In the genomic region with DNA sequence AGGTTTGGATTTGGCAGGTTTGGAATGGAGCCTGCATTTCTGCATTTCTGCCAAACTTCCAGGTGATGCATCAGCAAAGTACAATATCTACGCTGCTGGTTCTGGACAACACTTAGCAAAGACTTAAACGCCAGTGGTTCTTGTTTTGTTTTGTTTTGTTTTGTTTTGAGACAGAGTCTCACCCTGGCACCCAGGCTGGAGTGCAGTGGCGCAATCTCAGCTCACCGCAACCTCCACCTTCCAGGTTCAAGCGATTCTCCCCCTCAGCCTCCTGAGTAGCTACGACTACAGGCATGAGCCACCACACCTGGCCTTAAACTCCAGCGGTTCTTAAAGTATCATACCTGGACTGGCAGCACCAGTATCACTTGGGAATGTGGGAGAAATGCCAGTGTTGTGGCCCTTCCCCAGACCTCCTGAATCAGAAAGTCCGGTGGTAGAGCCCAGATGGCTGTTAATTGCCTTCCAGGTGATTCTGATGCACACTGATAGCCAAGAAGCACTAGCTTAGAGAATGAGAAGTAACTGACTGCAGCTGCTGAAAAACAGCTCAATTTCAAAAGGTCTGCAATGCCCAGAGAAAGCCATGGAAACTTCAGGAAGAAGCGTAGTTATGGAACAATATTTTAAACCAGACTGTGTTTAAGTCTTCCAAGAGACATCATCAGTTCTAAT, we compare ENCODE assay signal across 18 cellular contexts.
DNase-seq lines count a peak whose midpoint lies in the region; ATAC-seq and TF ChIP-seq lines count a peak whose summit lies in the region.
"Had no signal": no experiment of that assay in that cellular context is flagged by ENCODE, and none has a peak within 500 bp of the region (broad histone marks: within the 10 kb centered on the region; RNA-seq: fewer than 3 reads in every experiment).

No MANE protein-coding gene starts in this region.

- no peak for TF ChIP-seq CTCF in spleen (IDR thresholded peaks at IDR 0.05 in 8 of 11, conservative IDR thresholded peaks at IDR 0.05 in 3 of 11)

- H3K9me3 ChIP-seq in spleen: peaks cover 0 to 10% (median 7%) of the 10 kb centered on the region in 8 donors
- H3K9me3 ChIP-seq: Caco-2 had no signal

- H3K4me1 Mint-ChIP-seq in stimulated activated naive CD8-positive, alpha-beta T cell treated with anti-CD3 and anti-CD28 coated beads, Interleukin-15, Interleukin-2, amounts not matched to agents 100 ng/mL and 50 ng/mL, for 24 hours (ENCODE audit: low read depth): peaks cover 22% of the 10 kb centered on the region
- peaks cover 25% of the 10 kb centered on the region for H3K4me1 Mint-ChIP-seq in stimulated activated naive CD8-positive, alpha-beta T cell treated with anti-CD3 and anti-CD28 coated beads, Interleukin-15, amount 100 ng/mL, for 72 hours
- peaks cover 39 to 46% (median 40%) of the 10 kb centered on the region in 3 donors for H3K4me1 Mint-ChIP-seq in T-cell
- H3K4me1 Mint-ChIP-seq in naive thymus-derived CD8-positive, alpha-beta T cell: peaks cover 19 to 47% (median 39%) of the 10 kb centered on the region in 4 donors

- DNase-seq in stimulated activated naive CD8-positive, alpha-beta T cell treated with anti-CD3 and anti-CD28 coated beads, Interleukin-15, amount 100 ng/mL, for 72 hours: no peak
- DNase-seq in T-cell: no peak
- no peak for DNase-seq in naive thymus-derived CD8-positive, alpha-beta T cell
- DNase-seq in activated CD4-positive, CD25-positive, alpha-beta regulatory T cell treated with anti-CD3 and anti-CD28 coated beads, Interleukin-2, amount 50 U/mL, for 72 hours: no peak
- no peak for DNase-seq in spleen
- DNase-seq: Caco-2, KG1, NCI-H1048, NCI-H1694 treated with DMSO at 0.1 percent for 48 hours, NCI-H2107, NCI-H2227 treated with DMSO at 0.1 percent for 48 hours, NCI-H526, OCI-M1, SHP77 treated with DMSO at 0.1 percent for 48 hours had no signal

- H3K4me3 ChIP-seq in spleen: no peak overlapping the region

- WGBS in spleen, 5 donors: 87 to 97% (median 93%) methylated on average over 9 of the region's 9 CpGs

- H3K36me3 ChIP-seq in spleen: peaks cover 0 to 5% (median 0%) of the 10 kb centered on the region in 6 donors

- H3K27me3 Mint-ChIP-seq in stimulated activated naive CD8-positive, alpha-beta T cell treated with anti-CD3 and anti-CD28 coated beads, Interleukin-15, Interleukin-2, amounts not matched to agents 100 ng/mL and 50 ng/mL, for 24 hours: no peaks in the 10 kb centered on the region
- H3K27me3 Mint-ChIP-seq in stimulated activated naive CD8-positive, alpha-beta T cell treated with anti-CD3 and anti-CD28 coated beads, Interleukin-15, amount 100 ng/mL, for 72 hours: no peaks in the 10 kb centered on the region
- H3K27me3 Mint-ChIP-seq in T-cell: no peaks in the 10 kb centered on the region
- H3K27me3 Mint-ChIP-seq in naive thymus-derived CD8-positive, alpha-beta T cell: no peaks in the 10 kb centered on the region

- H3K4me1 ChIP-seq in spleen: peaks cover 0 to 22% (median 2%) of the 10 kb centered on the region in 6 donors
- H3K4me1 ChIP-seq: Caco-2 had no signal

- intact Hi-C loops in spleen (cut with DNase I; ENCODE audit: low total_unique reads): no loop called here

- peaks cover 8% of the 10 kb centered on the region for H3K9me3 Mint-ChIP-seq in stimulated activated naive CD8-positive, alpha-beta T cell treated with anti-CD3 and anti-CD28 coated beads, Interleukin-15, Interleukin-2, amounts not matched to agents 100 ng/mL and 50 ng/mL, for 24 hours
- peaks cover 10 to 15% of the 10 kb centered on the region in 2 donors for H3K9me3 Mint-ChIP-seq in stimulated activated naive CD8-positive, alpha-beta T cell treated with anti-CD3 and anti-CD28 coated beads, Interleukin-15, amount 100 ng/mL, for 72 hours
- peaks cover 0 to 8% (median under 1%) of the 10 kb centered on the region in 3 donors for H3K9me3 Mint-ChIP-seq in T-cell
- H3K9me3 Mint-ChIP-seq in naive thymus-derived CD8-positive, alpha-beta T cell: peaks cover 0 to 11% (median 4%) of the 10 kb centered on the region in 9 donors

- CTCF ChIA-PET in T-cell (lab: Charles Lee): no interaction called here

- no peak overlapping the region for H3K4me3 Mint-ChIP-seq in stimulated activated naive CD8-positive, alpha-beta T cell treated with anti-CD3 and anti-CD28 coated beads, Interleukin-15, Interleukin-2, amounts not matched to agents 100 ng/mL and 50 ng/mL, for 24 hours
- H3K4me3 Mint-ChIP-seq in stimulated activated naive CD8-positive, alpha-beta T cell treated with anti-CD3 and anti-CD28 coated beads, Interleukin-15, amount 100 ng/mL, for 72 hours: no peak overlapping the region
- no peak overlapping the region for H3K4me3 Mint-ChIP-seq in T-cell
- H3K4me3 Mint-ChIP-seq in naive thymus-derived CD8-positive, alpha-beta T cell: no peak overlapping the region

- H3K27me3 ChIP-seq in spleen (replicated peaks in 1 of 7): no peaks in the 10 kb centered on the region

- H3K27ac ChIP-seq in spleen: no peak overlapping the region
- H3K27ac ChIP-seq: C4-2B had no signal

- peak overlapping the region; percentile 41 for H3K27ac Mint-ChIP-seq in stimulated activated naive CD8-positive, alpha-beta T cell treated with anti-CD3 and anti-CD28 coated beads, Interleukin-15, Interleukin-2, amounts not matched to agents 100 ng/mL and 50 ng/mL, for 24 hours
- no peak overlapping the region for H3K27ac Mint-ChIP-seq in stimulated activated naive CD8-positive, alpha-beta T cell treated with anti-CD3 and anti-CD28 coated beads, Interleukin-15, amount 100 ng/mL, for 72 hours
- peak overlapping the region; percentile 30 for H3K27ac Mint-ChIP-seq in T-cell
- H3K27ac Mint-ChIP-seq in naive thymus-derived CD8-positive, alpha-beta T cell: peak overlapping the region in 7 of 10 donors; percentile 1 to 76 (median 46)

- no peak for TF ChIP-seq POLR2A in spleen (IDR thresholded peaks at IDR 0.05)

- peaks cover 32% of the 10 kb centered on the region for H3K36me3 Mint-ChIP-seq in stimulated activated naive CD8-positive, alpha-beta T cell treated with anti-CD3 and anti-CD28 coated beads, Interleukin-15, Interleukin-2, amounts not matched to agents 100 ng/mL and 50 ng/mL, for 24 hours (ENCODE audit: low read depth)
- peaks cover 41% of the 10 kb centered on the region for H3K36me3 Mint-ChIP-seq in T-cell
- peaks cover 4 to 30% (median 28%) of the 10 kb centered on the region in 3 donors for H3K36me3 Mint-ChIP-seq in naive thymus-derived CD8-positive, alpha-beta T cell

- no peak for ATAC-seq in stimulated activated naive CD8-positive, alpha-beta T cell treated with anti-CD3 and anti-CD28 coated beads, Interleukin-15, amount 100 ng/mL, for 72 hours
- ATAC-seq in T-cell (replicated peaks in 1 of 4) (no peak), GM21723 (IDR thresholded peaks at IDR 0.05; ENCODE audit: unreplicated experiment) (no peak)
- ATAC-seq in naive thymus-derived CD8-positive, alpha-beta T cell: no peak
- ATAC-seq: SK-N-SH treated with all-trans-retinoic acid at 6 μM for 48 hours had no signal

- POLR2A ChIA-PET in T-cell (lab: Charles Lee): interaction anchor here in 1 of 2 donors (0.6 kb wide), 2 partner anchors 64 to 68 kb away, joined by 3 to 4 read pairs; no protein-coding TSS in a partner anchor
- POLR2A ChIA-PET in naive thymus-derived CD8-positive, alpha-beta T cell (lab: Charles Lee): no interaction called here

Comparison
In these comparisons a context has a peak if more than half of its experiments do, and no peak if none do; other contexts are left out.
1. H3K27ac Mint-ChIP-seq: peak in stimulated activated naive CD8-positive, alpha-beta T cell treated with anti-CD3 and anti-CD28 coated beads, Interleukin-15, Interleukin-2, amounts not matched to agents 100 ng/mL and 50 ng/mL, for 24 hours (single experiment), T-cell (2 of 2) and naive thymus-derived CD8-positive, alpha-beta T cell (7 of 10); none in stimulated activated naive CD8-positive, alpha-beta T cell treated with anti-CD3 and anti-CD28 coated beads, Interleukin-15, amount 100 ng/mL, for 72 hours (0 of 2).